In genomic region chr4:60432911-60433310, GRCh38 we compare ENCODE assay signal across 31 cellular contexts.
"Had no signal": no experiment of that assay in that cellular context is flagged by ENCODE, and none has a peak within 500 bp of the region (broad histone marks: within the 10 kb centered on the region; RNA-seq: fewer than 3 reads in every experiment).

No MANE protein-coding gene starts in this region.

- H3K27me3 ChIP-seq: adrenal gland, body of pancreas, breast epithelium had no signal

- H3K4me1 Mint-ChIP-seq: activated B cell treated with CpG ODN at 0.5 μM for 24 hours had no signal

- H3K27me3 Mint-ChIP-seq: activated B cell treated with CpG ODN at 0.5 μM for 24 hours; activated CD4-positive, alpha-beta memory T cell treated with anti-CD3 and anti-CD28 coated beads for 36 hours had no signal

- H3K4me3 ChIP-seq: adrenal gland, body of pancreas, breast epithelium, PC-9 had no signal

- H3K4me1 ChIP-seq: adrenal gland, body of pancreas, breast epithelium had no signal

- H3K27ac Mint-ChIP-seq: activated B cell treated with CpG ODN at 0.5 μM for 24 hours; activated CD4-positive, alpha-beta memory T cell treated with anti-CD3 and anti-CD28 coated beads for 36 hours; activated naive CD4-positive, alpha-beta T cell treated with anti-CD3 and anti-CD28 coated beads for 36 hours; activated naive CD4-positive, alpha-beta T cell treated with anti-CD3 and anti-CD28 coated beads, Interleukin-2, amount 50 U/mL, for 72 hours; activated T-helper 1 cell treated with anti-CD3 and anti-CD28 coated beads, Interleukin-12 subunit alpha, Interleukin-12 subunit beta, Interleukin-2, Interleukin-4 antibody, amounts not matched to agents 30 ng/mL and 10 ng/mL and 1 ng/mL, durations not matched to agents 14 hours and 24 hours and 36 hours had no signal

- H3K4me3 Mint-ChIP-seq: activated B cell treated with CpG ODN at 0.5 μM for 24 hours; activated CD4-positive, alpha-beta memory T cell treated with anti-CD3 and anti-CD28 coated beads for 36 hours; activated naive CD4-positive, alpha-beta T cell treated with anti-CD3 and anti-CD28 coated beads for 36 hours; activated T-cell treated with anti-CD3 and anti-CD28 coated beads, Interleukin-2, amount 50 U/mL, for 4 hours; activated T-helper 1 cell treated with anti-CD3 and anti-CD28 coated beads, Interleukin-12 subunit alpha, Interleukin-12 subunit beta, Interleukin-2, Interleukin-4 antibody, amounts not matched to agents 30 ng/mL and 10 ng/mL and 1 ng/mL, durations not matched to agents 14 hours and 24 hours and 36 hours had no signal

- H2AFZ ChIP-seq: PC-9 had no signal

- H3K4me2 ChIP-seq: PC-9 had no signal

- DNase-seq: activated B cell treated with CpG ODN at 0.5 μM for 24 hours; activated CD4-positive, alpha-beta memory T cell treated with anti-CD3 and anti-CD28 coated beads for 36 hours; activated CD4-positive, alpha-beta T cell treated with anti-CD3 and anti-CD28 coated beads for 4 hours; activated CD4-positive, alpha-beta T cell treated with anti-CD3 and anti-CD28 coated beads, Interleukin-2, amount 50 U/mL, for 1 hour; activated CD4-positive, CD25-positive, alpha-beta regulatory T cell treated with anti-CD3 and anti-CD28 coated beads, Interleukin-2, amount 50 U/mL, for 72 hours; activated CD8-positive, alpha-beta memory T cell treated with anti-CD3 and anti-CD28 coated beads, Interleukin-2, amount 50 U/mL, for 4 hours; activated gamma-delta T cell treated with Interleukin-2 at 50 U/mL for 16 hours; activated naive CD4-positive, alpha-beta T cell treated with anti-CD3 and anti-CD28 coated beads for 36 hours; activated T-cell treated with anti-CD3 and anti-CD28 coated beads for 4 hours; activated T-cell treated with anti-CD3 and anti-CD28 coated beads, Interleukin-2, amount 50 U/mL, for 4 hours; adrenal gland; body of pancreas; KG1; MM.1S; MV-4-11; NCI-H1092; NCI-H1436 treated with DMSO at 0.1 percent for 48 hours; NCI-H1694 treated with DMSO at 0.1 percent for 48 hours; NCI-H2029; NCI-H345; NCI-H524 treated with DMSO at 0.1 percent for 48 hours; NCI-H774; PC-9; SIG-M5; T1000 had no signal

- H3K27ac ChIP-seq: adrenal gland, body of pancreas, breast epithelium, PC-9, RWPE1 had no signal

- H3K36me3 Mint-ChIP-seq: activated CD4-positive, alpha-beta memory T cell treated with anti-CD3 and anti-CD28 coated beads for 36 hours; activated naive CD4-positive, alpha-beta T cell treated with anti-CD3 and anti-CD28 coated beads, Interleukin-2, amount 50 U/mL, for 72 hours had no signal

- ATAC-seq: activated naive CD4-positive, alpha-beta T cell treated with anti-CD3 and anti-CD28 coated beads, Interleukin-2, amount 50 U/mL, for 72 hours; activated T-cell treated with anti-CD3 and anti-CD28 coated beads, Interleukin-2, amount 50 U/mL, for 4 hours; body of pancreas; Right ventricle myocardium inferior; SK-N-SH treated with all-trans-retinoic acid at 6 μM for 48 hours had no signal

- H3K36me3 ChIP-seq: adrenal gland, breast epithelium had no signal

- H3K9me3 ChIP-seq: adrenal gland, body of pancreas, breast epithelium had no signal
